ENCODE assay signal across 8 cellular contexts in the genomic region with DNA sequence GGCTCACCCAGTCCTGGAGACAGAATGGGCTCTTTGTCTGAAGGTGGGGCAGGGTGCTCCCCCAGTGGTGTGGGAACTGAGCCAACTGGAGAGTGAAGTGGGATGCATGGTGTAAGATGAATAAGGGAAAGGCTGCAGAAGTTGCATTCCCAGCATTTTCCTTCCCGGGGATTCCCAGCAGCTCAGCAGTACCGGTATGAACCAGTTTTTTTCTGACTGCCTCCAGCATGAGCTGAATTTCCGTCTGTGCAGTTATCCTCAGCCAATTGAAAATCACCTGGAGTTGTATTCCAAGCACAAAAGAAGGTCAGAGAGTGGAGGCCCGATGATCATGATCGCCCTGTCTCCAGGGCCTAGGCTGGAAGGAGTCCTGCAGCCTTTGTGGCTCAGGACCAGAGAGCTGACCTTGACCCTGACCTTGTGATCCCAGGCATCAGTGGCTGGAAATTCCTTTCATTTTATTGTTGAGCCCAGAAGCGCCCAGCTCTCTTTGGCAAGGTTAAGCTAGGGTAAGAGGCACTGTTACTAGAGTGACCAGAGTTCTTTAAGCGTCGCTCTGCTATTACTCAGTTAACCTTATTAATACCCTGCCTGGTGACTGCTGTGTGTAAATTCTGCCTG. TPM values are rescaled to one million over a fixed set of nuclear protein-coding genes. Genes with fewer than 3 reads are reported as not detected.
DNase-seq lines count a peak whose midpoint lies in the region; ATAC-seq, FAIRE-seq and TF ChIP-seq lines count a peak whose summit lies in the region.

No MANE protein-coding gene starts in this region.

- ATAC-seq in activated CD4-positive, alpha-beta T cell treated with anti-CD3 and anti-CD28 coated beads for 36 hours: no peak
- ATAC-seq in upper lobe of right lung (peak; percentile 63), HG02840 (IDR thresholded peaks at IDR 0.05; ENCODE audit: low FRiP score, unreplicated experiment) (no peak)

- H3K27me3 ChIP-seq in effector memory CD4-positive, alpha-beta T cell (replicated peaks; ENCODE audit: control insufficient read depth, insufficient read depth, low read length, poor library complexity, severe bottlenecking): no peaks in the 10 kb centered on the region
- no peaks in the 10 kb centered on the region for H3K27me3 ChIP-seq in upper lobe of right lung

- H3K4me1 ChIP-seq in effector memory CD4-positive, alpha-beta T cell (ENCODE audit: control insufficient read depth, insufficient read depth, low read length, poor library complexity, severe bottlenecking): peaks cover 64% of the 10 kb centered on the region
- peaks cover 59% of the 10 kb centered on the region for H3K4me1 ChIP-seq in upper lobe of right lung

- peaks cover 2% of the 10 kb centered on the region for H3K36me3 ChIP-seq in effector memory CD4-positive, alpha-beta T cell (ENCODE audit: control insufficient read depth, insufficient read depth, low read length)
- H3K36me3 ChIP-seq in upper lobe of right lung: no peaks in the 10 kb centered on the region

- H3K27ac Mint-ChIP-seq in activated CD4-positive, alpha-beta T cell treated with anti-CD3 and anti-CD28 coated beads for 36 hours: peak overlapping the region; percentile 100
- peak overlapping the region; percentile 99 for H3K27ac Mint-ChIP-seq in mesothelial cell of epicardium

- POLR2A ChIA-PET in activated CD4-positive, alpha-beta T cell treated with anti-CD3 and anti-CD28 coated beads for 36 hours (lab: Charles Lee): interaction anchor here (2.2 to 2.4 kb wide), 3 partner anchors 17 to 33 kb away, joined by 8 to 29 read pairs (median 23); a partner anchor contains a TSS

- CTCF ChIA-PET in activated CD4-positive, alpha-beta T cell treated with anti-CD3 and anti-CD28 coated beads for 36 hours (lab: Charles Lee): interaction anchor here (0.7 to 3.4 kb wide), 11 partner anchors 15 to 341 kb away, joined by 3 to 19 read pairs (median 6); a partner anchor contains a TSS

- H3K4me1 Mint-ChIP-seq in activated CD4-positive, alpha-beta T cell treated with anti-CD3 and anti-CD28 coated beads for 36 hours: peaks cover 66% of the 10 kb centered on the region
- peaks cover 24% of the 10 kb centered on the region for H3K4me1 Mint-ChIP-seq in mesothelial cell of epicardium

- H3K36me3 Mint-ChIP-seq in activated CD4-positive, alpha-beta T cell treated with anti-CD3 and anti-CD28 coated beads for 36 hours (ENCODE audit: low read depth): peaks cover 18% of the 10 kb centered on the region
- no peaks in the 10 kb centered on the region for H3K36me3 Mint-ChIP-seq in mesothelial cell of epicardium

- intact Hi-C loops in activated CD4-positive, alpha-beta T cell treated with anti-CD3 and anti-CD28 coated beads for 36 hours (cut with DNase I, micrococcal nuclease): loop anchor here (1.0 to 5.0 kb wide), 8 partner anchors 58 to 361 kb away; a partner anchor contains a TSS
- intact Hi-C loops in upper lobe of right lung (cut with DNase I): no loop called here

- FAIRE-seq in RCC 7860 (lab: Jason Lieb, UNC): peak; percentile 43

- no peaks in the 10 kb centered on the region for H3K27me3 Mint-ChIP-seq in activated CD4-positive, alpha-beta T cell treated with anti-CD3 and anti-CD28 coated beads for 36 hours
- H3K27me3 Mint-ChIP-seq in mesothelial cell of epicardium (ENCODE audit: low read depth): no peaks in the 10 kb centered on the region

- peak overlapping the region; percentile 73 for H3K4me3 Mint-ChIP-seq in activated CD4-positive, alpha-beta T cell treated with anti-CD3 and anti-CD28 coated beads for 36 hours
- peak overlapping the region; percentile 3 for H3K4me3 Mint-ChIP-seq in mesothelial cell of epicardium

- TF ChIP-seq CTCF in mesothelial cell of epicardium (IDR thresholded peaks at IDR 0.05; ENCODE audit: unreplicated experiment): no peak
- no peak for TF ChIP-seq CTCF in upper lobe of right lung (IDR thresholded peaks at IDR 0.05)

- no peak for DNase-seq in activated CD4-positive, alpha-beta T cell treated with anti-CD3 and anti-CD28 coated beads for 36 hours
- no peak for DNase-seq in activated CD4-positive, alpha-beta T cell treated with anti-CD3 and anti-CD28 coated beads for 4 hours
- DNase-seq in RCC 7860 (ENCODE audit: low spot score) (peak; percentile 85), mesothelial cell of epicardium (ENCODE audit: low spot score in 2 of 2, unreplicated experiment in 2 of 2) (peak; percentile 30 to 69), upper lobe of right lung (no peak), occipital lobe (lab: John Stamatoyannopoulos, UW) (no peak)
- DNase-seq in effector memory CD4-positive, alpha-beta T cell: no peak

- peak overlapping the region; percentile 98 for H3K27ac ChIP-seq in effector memory CD4-positive, alpha-beta T cell (ENCODE audit: insufficient read depth, low read length, poor library complexity, severe bottlenecking)
- peak overlapping the region; percentile 84 for H3K27ac ChIP-seq in upper lobe of right lung

- no peaks in the 10 kb centered on the region for H3K9me3 ChIP-seq in effector memory CD4-positive, alpha-beta T cell (ENCODE audit: control insufficient read depth, low read length)
- H3K9me3 ChIP-seq in upper lobe of right lung: no peaks in the 10 kb centered on the region

- peak overlapping the region; percentile 0 for H3K4me3 ChIP-seq in effector memory CD4-positive, alpha-beta T cell (ENCODE audit: insufficient read depth, low read depth, low read length, poor library complexity, severe bottlenecking)
- H3K4me3 ChIP-seq in upper lobe of right lung: no peak overlapping the region

- no peaks in the 10 kb centered on the region for H3K9me3 Mint-ChIP-seq in activated CD4-positive, alpha-beta T cell treated with anti-CD3 and anti-CD28 coated beads for 36 hours (ENCODE audit: low read depth)
- no peaks in the 10 kb centered on the region for H3K9me3 Mint-ChIP-seq in mesothelial cell of epicardium

RNA-seq across cellular contexts. Expression of a gene that starts 33.4 kb away (rescaled TPM):
- 10 to 100 TPM; 80.3 to 90.1 TPM for total RNA-seq in activated CD4-positive, alpha-beta T cell treated with anti-CD3 and anti-CD28 coated beads for 36 hours
- 67.4 to 72.8 TPM (median 71.2 TPM) in 3 replicates for total RNA-seq in mesothelial cell of epicardium
- 157 TPM for total RNA-seq in upper lobe of right lung
- 40.9 TPM for total RNA-seq in occipital lobe

RNA-seq across cellular contexts. Expression of a gene that starts 57.8 kb away (rescaled TPM):
- 10 to 100 TPM; 71.6 to 73.0 TPM for total RNA-seq in activated CD4-positive, alpha-beta T cell treated with anti-CD3 and anti-CD28 coated beads for 36 hours
- 97.0 to 97.7 TPM (median 97.6 TPM) in 3 replicates for total RNA-seq in mesothelial cell of epicardium
- 78.3 TPM for total RNA-seq in upper lobe of right lung
- total RNA-seq in occipital lobe: 74.2 TPM

Comparison
In these comparisons a context has a peak if more than half of its experiments do, and no peak if none do; other contexts are left out.
1. DNase-seq: peak in RCC 7860 (single experiment) and mesothelial cell of epicardium (2 of 2); none in activated CD4-positive, alpha-beta T cell treated with anti-CD3 and anti-CD28 coated beads for 36 hours (single experiment), activated CD4-positive, alpha-beta T cell treated with anti-CD3 and anti-CD28 coated beads for 4 hours (0 of 2), effector memory CD4-positive, alpha-beta T cell (0 of 3), upper lobe of right lung (single experiment) and occipital lobe (single experiment).